ENCODE assay signal across 6 cellular contexts in the genomic region with DNA sequence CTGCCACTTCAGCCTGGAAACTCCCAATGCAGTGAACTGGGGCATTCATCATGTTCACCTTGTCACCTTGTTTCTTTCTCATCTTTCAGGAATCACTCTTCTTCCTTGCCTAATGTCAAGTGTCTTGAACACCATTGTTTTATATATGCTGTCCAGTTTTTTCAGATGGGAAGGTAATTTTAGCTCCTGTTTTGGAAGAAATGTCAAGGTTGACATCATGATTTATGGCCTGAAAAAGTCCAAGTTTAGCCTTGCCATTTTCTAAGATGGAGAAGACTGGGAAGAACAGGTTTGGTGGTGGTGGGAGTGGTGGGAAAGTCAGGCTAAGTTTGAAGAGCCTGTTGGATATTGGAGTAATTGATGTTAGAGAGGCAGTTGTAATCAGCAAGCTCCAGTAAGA.
"Had no signal": no experiment of that assay in that cellular context is flagged by ENCODE, and none has a peak within 500 bp of the region (broad histone marks: within the 10 kb centered on the region; RNA-seq: fewer than 3 reads in every experiment).

No MANE protein-coding gene starts in this region.

- ATAC-seq: HCT116 had no signal

- DNase-seq: GM23248, GOT3, H7, IMR-90, KBM-7 had no signal
